ENCODE assay signal across 14 cellular contexts in the genomic region with DNA sequence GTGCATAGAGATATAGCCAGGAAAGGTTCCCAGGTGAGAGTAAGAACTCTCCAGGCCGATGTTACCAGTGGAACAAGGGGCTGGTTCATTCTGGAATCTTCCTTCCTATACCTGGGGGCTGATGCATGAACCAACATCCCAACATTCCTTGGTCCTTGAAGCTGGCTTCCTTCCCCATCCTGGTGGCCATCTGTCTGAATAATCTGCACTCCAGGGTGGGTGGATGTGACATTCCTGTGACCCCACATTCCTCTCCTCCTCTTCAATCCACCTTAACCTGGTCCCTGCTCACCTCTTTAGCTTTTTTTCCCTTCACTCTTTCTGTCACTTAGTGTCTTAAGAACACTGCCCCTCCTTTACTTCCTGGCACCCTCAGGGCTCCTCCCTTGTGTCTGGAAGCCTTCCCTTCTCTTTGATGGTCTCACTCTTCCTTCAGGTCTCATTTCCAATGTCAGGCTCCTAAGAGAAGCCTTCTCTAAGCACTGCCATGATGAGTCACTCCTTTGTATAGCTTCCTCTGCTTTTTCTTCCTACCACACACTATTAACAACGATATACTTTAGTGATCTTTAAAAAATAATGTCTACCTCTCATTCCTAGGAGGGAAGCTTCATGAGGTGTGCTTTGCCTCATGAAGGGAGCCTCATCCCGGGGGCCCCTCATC.
"Had no signal": no experiment of that assay in that cellular context is flagged by ENCODE, and none has a peak within 500 bp of the region (broad histone marks: within the 10 kb centered on the region; RNA-seq: fewer than 3 reads in every experiment).

No MANE protein-coding gene starts in this region.

- H3K9me3 Mint-ChIP-seq: activated naive CD4-positive, alpha-beta T cell treated with anti-CD3 and anti-CD28 coated beads for 36 hours; activated T-helper 1 cell treated with anti-CD3 and anti-CD28 coated beads, Interleukin-12 subunit alpha, Interleukin-12 subunit beta, Interleukin-2, Interleukin-4 antibody, amounts not matched to agents 30 ng/mL and 10 ng/mL and 1 ng/mL, durations not matched to agents 14 hours and 24 hours and 36 hours; immature natural killer cell; natural killer cell treated with Interleukin-12 subunit alpha and Interleukin-12 subunit beta and Interleukin-15 and Interleukin-18, amount 100 ng/mL, for 72 hours; type B pancreatic cell had no signal

- H3K36me3 Mint-ChIP-seq: immature natural killer cell; natural killer cell treated with Interleukin-12 subunit alpha and Interleukin-12 subunit beta and Interleukin-15 and Interleukin-18, amount 100 ng/mL, for 72 hours; type B pancreatic cell had no signal

- H3K4me1 Mint-ChIP-seq: immature natural killer cell had no signal

- DNase-seq: activated CD4-positive, alpha-beta T cell treated with anti-CD3 and anti-CD28 coated beads for 48 hours; activated naive CD4-positive, alpha-beta T cell treated with anti-CD3 and anti-CD28 coated beads for 36 hours; colonic mucosa; effector CD8-positive, alpha-beta T cell; immature natural killer cell; left cardiac atrium; lower lobe of right lung; stimulated activated naive CD4-positive, alpha-beta T cell; T-helper 9 cell; WERI-Rb-1 had no signal

- H3K4me3 Mint-ChIP-seq: activated naive CD4-positive, alpha-beta T cell treated with anti-CD3 and anti-CD28 coated beads for 36 hours; activated T-helper 1 cell treated with anti-CD3 and anti-CD28 coated beads, Interleukin-12 subunit alpha, Interleukin-12 subunit beta, Interleukin-2, Interleukin-4 antibody, amounts not matched to agents 30 ng/mL and 10 ng/mL and 1 ng/mL, durations not matched to agents 14 hours and 24 hours and 36 hours; immature natural killer cell; natural killer cell treated with Interleukin-12 subunit alpha and Interleukin-12 subunit beta and Interleukin-15 and Interleukin-18, amount 100 ng/mL, for 72 hours; type B pancreatic cell had no signal

- H3K27me3 ChIP-seq: colonic mucosa had no signal

- H3K4me1 ChIP-seq: colonic mucosa, lower lobe of right lung had no signal

- H3K9me3 ChIP-seq: colonic mucosa, lower lobe of right lung had no signal

- H3K4me3 ChIP-seq: colonic mucosa, lower lobe of right lung had no signal

- H3K27ac Mint-ChIP-seq: activated naive CD4-positive, alpha-beta T cell treated with anti-CD3 and anti-CD28 coated beads for 36 hours; activated T-helper 1 cell treated with anti-CD3 and anti-CD28 coated beads, Interleukin-12 subunit alpha, Interleukin-12 subunit beta, Interleukin-2, Interleukin-4 antibody, amounts not matched to agents 30 ng/mL and 10 ng/mL and 1 ng/mL, durations not matched to agents 14 hours and 24 hours and 36 hours; immature natural killer cell; natural killer cell treated with Interleukin-12 subunit alpha and Interleukin-12 subunit beta and Interleukin-15 and Interleukin-18, amount 100 ng/mL, for 72 hours; type B pancreatic cell had no signal

- H3K36me3 ChIP-seq: colonic mucosa, lower lobe of right lung, WERI-Rb-1 had no signal

- H3K27ac ChIP-seq: colonic mucosa, lower lobe of right lung, WERI-Rb-1 had no signal

- ATAC-seq: left cardiac atrium; lower lobe of right lung; natural killer cell treated with Interleukin-12 subunit alpha and Interleukin-12 subunit beta and Interleukin-15 and Interleukin-18, amount 100 ng/mL, for 72 hours; sciatic nerve had no signal
